12 cellular contexts compared by ENCODE assay signal in the genomic region with DNA sequence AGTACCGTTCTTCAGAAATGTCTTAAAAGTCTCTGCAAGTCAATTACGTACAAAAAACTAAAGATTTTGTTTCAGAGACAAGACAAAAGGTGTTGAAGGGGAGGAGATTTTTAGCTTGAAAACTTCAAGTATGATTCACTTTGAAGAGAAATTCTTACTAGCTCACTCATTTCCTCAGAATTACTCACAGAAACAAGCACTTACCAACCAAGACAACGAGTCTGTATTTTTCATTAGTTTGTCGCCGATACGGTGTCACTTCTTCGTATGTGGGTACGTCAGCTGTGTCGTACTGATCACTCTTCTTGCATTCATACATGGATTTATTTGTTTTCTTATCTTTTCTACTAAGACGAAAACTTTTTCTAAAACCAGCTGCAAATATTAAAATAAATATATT.
DNase-seq lines count a peak whose midpoint lies in the region; ATAC-seq and TF ChIP-seq lines count a peak whose summit lies in the region.
"Had no signal": no experiment of that assay in that cellular context is flagged by ENCODE, and none has a peak within 500 bp of the region (broad histone marks: within the 10 kb centered on the region; RNA-seq: fewer than 3 reads in every experiment).

No MANE protein-coding gene starts in this region.

- H3K27me3 ChIP-seq in SJSA1 (replicated peaks) = no peaks in the 10 kb centered on the region
- no peaks in the 10 kb centered on the region for H3K27me3 ChIP-seq in fibroblast of lung (ENCODE audit: control insufficient read depth, insufficient read depth, low read length)
- H3K27me3 ChIP-seq: sigmoid colon, tibial artery had no signal

- H3K9me3 ChIP-seq in SJSA1 (replicated peaks) (no peaks in the 10 kb centered on the region), fibroblast of lung (ENCODE audit: control insufficient read depth, insufficient read depth, low read depth, low read length) (no peaks in the 10 kb centered on the region)
- H3K9me3 ChIP-seq: sigmoid colon, tibial artery had no signal

- H3K27me3 Mint-ChIP-seq in activated CD8-positive, alpha-beta T cell treated with anti-CD3 and anti-CD28 coated beads for 36 hours = no peaks in the 10 kb centered on the region
- H3K27me3 Mint-ChIP-seq in activated CD8-positive, alpha-beta T cell treated with anti-CD3 and anti-CD28 coated beads, Interleukin-2, amount 10 ng/mL, durations not matched to agents 7 days and 5 days (ENCODE audit: low read depth) = no peaks in the 10 kb centered on the region

- H3K9ac ChIP-seq in fibroblast of lung (ENCODE audit: insufficient read depth, low read length) = no peak overlapping the region

- no peak overlapping the region for H3K4me3 ChIP-seq in SJSA1
- peak overlapping the region in 1 of 4 experiments; percentile 25 for H3K4me3 ChIP-seq in fibroblast of lung (replicated peaks in 1 of 4; ENCODE audit: control extremely low read depth in 1 of 4, insufficient read depth in 1 of 4, low read depth in 3 of 4, low read length in 4 of 4)
- H3K4me3 ChIP-seq in skeletal muscle cell (ENCODE audit: low read depth, low read length) = no peak overlapping the region
- H3K4me3 ChIP-seq: sigmoid colon, SK-N-MC, tibial artery had no signal

- H3K36me3 Mint-ChIP-seq in activated CD8-positive, alpha-beta T cell treated with anti-CD3 and anti-CD28 coated beads for 36 hours (ENCODE audit: low read depth) = peaks cover 50% of the 10 kb centered on the region
- peaks cover 39% of the 10 kb centered on the region for H3K36me3 Mint-ChIP-seq in activated CD8-positive, alpha-beta T cell treated with anti-CD3 and anti-CD28 coated beads, Interleukin-2, amount 10 ng/mL, durations not matched to agents 7 days and 5 days (ENCODE audit: low read depth)

- H3K27ac Mint-ChIP-seq in activated CD8-positive, alpha-beta T cell treated with anti-CD3 and anti-CD28 coated beads for 36 hours = peak overlapping the region; percentile 88
- H3K27ac Mint-ChIP-seq in activated CD8-positive, alpha-beta T cell treated with anti-CD3 and anti-CD28 coated beads, Interleukin-2, amount 10 ng/mL, durations not matched to agents 7 days and 5 days = no peak overlapping the region

- peak overlapping the region; percentile 73 for H3K27ac ChIP-seq in SJSA1
- no peak overlapping the region for H3K27ac ChIP-seq in fibroblast of lung (ENCODE audit: insufficient read depth, low read length)
- H3K27ac ChIP-seq: sigmoid colon, SK-N-MC, tibial artery had no signal

- no peaks in the 10 kb centered on the region for H3K79me2 ChIP-seq in fibroblast of lung (ENCODE audit: control insufficient read depth, insufficient read depth, low read length)

- no peaks in the 10 kb centered on the region; the same call in 1 of the 2 replicates for H3K36me3 ChIP-seq in SJSA1
- H3K36me3 ChIP-seq in fibroblast of lung (ENCODE audit: control insufficient read depth, insufficient read depth, low read length) = no peaks in the 10 kb centered on the region

- ATAC-seq in activated CD8-positive, alpha-beta T cell treated with anti-CD3 and anti-CD28 coated beads for 36 hours = peak; percentile 47
- ATAC-seq in activated CD8-positive, alpha-beta T cell treated with anti-CD3 and anti-CD28 coated beads, Interleukin-2, amount 10 ng/mL, durations not matched to agents 7 days and 5 days = no peak
- no peak for ATAC-seq in HG02763 (IDR thresholded peaks at IDR 0.05; ENCODE audit: unreplicated experiment)
- no peak for ATAC-seq in GM18519 (IDR thresholded peaks at IDR 0.05; ENCODE audit: low FRiP score, unreplicated experiment)

- no peak overlapping the region for H2AFZ ChIP-seq in fibroblast of lung (ENCODE audit: low read length)

- H4K20me1 ChIP-seq in fibroblast of lung (ENCODE audit: control insufficient read depth, extremely low read depth, insufficient read depth, low read length) = no peaks in the 10 kb centered on the region

- CTCF ChIA-PET in activated CD8-positive, alpha-beta T cell treated with anti-CD3 and anti-CD28 coated beads for 36 hours (lab: Charles Lee) = interaction anchor here (1.2 kb wide), 1 partner anchor 347 kb away, joined by 3 read pairs; no protein-coding TSS in a partner anchor
- CTCF ChIA-PET in activated CD8-positive, alpha-beta T cell treated with anti-CD3 and anti-CD28 coated beads, Interleukin-2, amount 10 ng/mL, durations not matched to agents 7 days and 5 days (lab: Charles Lee) = no interaction called here

- H3K4me1 Mint-ChIP-seq in activated CD8-positive, alpha-beta T cell treated with anti-CD3 and anti-CD28 coated beads for 36 hours (ENCODE audit: low read depth) = peaks cover 25% of the 10 kb centered on the region
- H3K4me1 Mint-ChIP-seq in activated CD8-positive, alpha-beta T cell treated with anti-CD3 and anti-CD28 coated beads, Interleukin-2, amount 10 ng/mL, durations not matched to agents 7 days and 5 days (ENCODE audit: low read depth) = peaks cover 7% of the 10 kb centered on the region

- H3K4me2 ChIP-seq in fibroblast of lung (ENCODE audit: extremely low read depth, insufficient read depth, low read length) = no peak overlapping the region

- no peak for TF ChIP-seq CTCF in activated CD8-positive, alpha-beta T cell treated with anti-CD3 and anti-CD28 coated beads for 36 hours (IDR thresholded peaks at IDR 0.05)
- TF ChIP-seq CTCF in fibroblast of lung (conservative IDR thresholded peaks at IDR 0.05 in 1 of 2, IDR thresholded peaks at IDR 0.05 in 1 of 2; ENCODE audit: low read depth in 1 of 2, low read length in 2 of 2) = no peak

- H3K4me3 Mint-ChIP-seq in activated CD8-positive, alpha-beta T cell treated with anti-CD3 and anti-CD28 coated beads for 36 hours = no peak overlapping the region
- H3K4me3 Mint-ChIP-seq in activated CD8-positive, alpha-beta T cell treated with anti-CD3 and anti-CD28 coated beads, Interleukin-2, amount 10 ng/mL, durations not matched to agents 7 days and 5 days = no peak overlapping the region

- intact Hi-C loops in activated CD8-positive, alpha-beta T cell treated with anti-CD3 and anti-CD28 coated beads for 36 hours (cut with micrococcal nuclease) = no loop called here

- DNase-seq in activated CD8-positive, alpha-beta T cell treated with anti-CD3 and anti-CD28 coated beads for 36 hours = peak; percentile 13
- no peak for DNase-seq in activated CD8-positive, alpha-beta T cell treated with anti-CD3 and anti-CD28 coated beads, Interleukin-2, amount 10 ng/mL, durations not matched to agents 7 days and 5 days
- DNase-seq in SJSA1 (ENCODE audit: low read depth in 1 of 2, low spot score in 2 of 2) (peak; percentile 49 to 75), fibroblast of lung (ENCODE audit: low read depth in 2 of 2) (peak; percentile 80 to 98), skeletal muscle cell (ENCODE audit: low read depth) (peak; percentile 69), HK-2 (ENCODE audit: unreplicated experiment) (no peak)
- DNase-seq: NCI-H1436, sigmoid colon, tibial artery had no signal

- POLR2A ChIA-PET in activated CD8-positive, alpha-beta T cell treated with anti-CD3 and anti-CD28 coated beads for 36 hours (lab: Charles Lee) = no interaction called here
- POLR2A ChIA-PET in activated CD8-positive, alpha-beta T cell treated with anti-CD3 and anti-CD28 coated beads, Interleukin-2, amount 10 ng/mL, durations not matched to agents 7 days and 5 days (lab: Charles Lee) = no interaction called here

- peaks cover 25% of the 10 kb centered on the region for H3K4me1 ChIP-seq in SJSA1 (replicated peaks)
- H3K4me1 ChIP-seq in fibroblast of lung (ENCODE audit: control insufficient read depth, extremely low read depth, insufficient read depth, low read length) = no peaks in the 10 kb centered on the region
- H3K4me1 ChIP-seq: sigmoid colon, tibial artery had no signal

- peaks cover 15% of the 10 kb centered on the region for H3K9me3 Mint-ChIP-seq in activated CD8-positive, alpha-beta T cell treated with anti-CD3 and anti-CD28 coated beads for 36 hours
- H3K9me3 Mint-ChIP-seq in activated CD8-positive, alpha-beta T cell treated with anti-CD3 and anti-CD28 coated beads, Interleukin-2, amount 10 ng/mL, durations not matched to agents 7 days and 5 days (ENCODE audit: insufficient read depth) = peaks cover 13% of the 10 kb centered on the region

Comparison
In these comparisons a context has a peak if more than half of its experiments do, and no peak if none do; other contexts are left out.
1. DNase-seq: peak in activated CD8-positive, alpha-beta T cell treated with anti-CD3 and anti-CD28 coated beads for 36 hours (single experiment), SJSA1 (2 of 2), fibroblast of lung (2 of 2) and skeletal muscle cell (single experiment); none in activated CD8-positive, alpha-beta T cell treated with anti-CD3 and anti-CD28 coated beads, Interleukin-2, amount 10 ng/mL, durations not matched to agents 7 days and 5 days (single experiment) and HK-2 (single experiment).